In genomic region chr1:226362346-226362745, GRCh38 we compare ENCODE assay signal across 24 cellular contexts.
"Had no signal": no experiment of that assay in that cellular context is flagged by ENCODE, and none has a peak within 500 bp of the region (broad histone marks: within the 10 kb centered on the region; RNA-seq: fewer than 3 reads in every experiment).

No MANE protein-coding gene starts in this region.

- H3K27me3 ChIP-seq: dorsolateral prefrontal cortex, gastrocnemius medialis, neutrophil, stomach, thyroid gland had no signal

- H3K79me2 ChIP-seq: parathyroid adenoma had no signal

- H3K4me2 ChIP-seq: smooth muscle cell had no signal

- H3K4me3 ChIP-seq: dorsolateral prefrontal cortex, gastrocnemius medialis, lower lobe of right lung, smooth muscle cell, stomach, thyroid gland had no signal

- H3K27ac ChIP-seq: epithelial cell of prostate, lower lobe of right lung, neutrophil, parathyroid adenoma, stomach, thyroid gland had no signal

- H3K27ac Mint-ChIP-seq: natural killer cell, progenitor cell of endocrine pancreas, type B pancreatic cell had no signal

- H3K4me1 ChIP-seq: lower lobe of right lung, stomach had no signal

- H3K4me3 Mint-ChIP-seq: natural killer cell, neural crest cell, type B pancreatic cell had no signal

- H3K27me3 Mint-ChIP-seq: progenitor cell of endocrine pancreas, type B pancreatic cell had no signal

- DNase-seq: dorsolateral prefrontal cortex; effector CD4-positive, alpha-beta T cell; foreskin fibroblast; gastrocnemius medialis; head of caudate nucleus; left ventricle myocardium superior; lower lobe of right lung; natural killer cell; stimulated activated CD4-positive, alpha-beta T cell treated with anti-CD3 and anti-CD28 coated beads, Interleukin-12 subunit alpha, Interleukin-12 subunit beta, amount 100 ng/mL, for 4 hours; stimulated activated CD4-positive, alpha-beta T cell treated with anti-CD3 and anti-CD28 coated beads, Interleukin-1b, Interleukin-23, amount 100 ng/mL, for 48 hours; stimulated activated CD4-positive, alpha-beta T cell treated with anti-CD3 and anti-CD28 coated beads, Interleukin-4, amount 100 ng/mL, for 1 hour; stimulated activated CD8-positive, alpha-beta memory T cell treated with anti-CD3 and anti-CD28 coated beads, Interleukin-4, amount 100 ng/mL, for 48 hours; stimulated activated naive CD4-positive, alpha-beta T cell treated with Interleukin-2 at 50 U/mL for 16 hours; stomach; thyroid gland had no signal

- H3K9ac ChIP-seq: parathyroid adenoma had no signal

- H3K4me1 Mint-ChIP-seq: natural killer cell, neural crest cell had no signal

- H2AFZ ChIP-seq: parathyroid adenoma had no signal

- ATAC-seq: esophagus mucosa, gastrocnemius medialis, lower lobe of right lung, natural killer cell, sciatic nerve had no signal

- H3K9me3 ChIP-seq: gastrocnemius medialis, lower lobe of right lung, neutrophil, stomach, thyroid gland had no signal

- H3K9me3 Mint-ChIP-seq: natural killer cell, neural crest cell, type B pancreatic cell had no signal
